In genomic region chr15:57667171-57667924, GRCh38 we compare ENCODE assay signal across 9 cellular contexts. TPM values are rescaled to one million over a fixed set of nuclear protein-coding genes. Genes with fewer than 3 reads are reported as not detected.
DNase-seq lines count a peak whose midpoint lies in the region; ATAC-seq, FAIRE-seq and TF ChIP-seq lines count a peak whose summit lies in the region.
"Had no signal": no experiment of that assay in that cellular context is flagged by ENCODE, and none has a peak within 500 bp of the region (broad histone marks: within the 10 kb centered on the region; RNA-seq: fewer than 3 reads in every experiment).

No MANE protein-coding gene starts in this region.

- peak overlapping the region; percentile 49 for H3K4me2 ChIP-seq in astrocyte (ENCODE audit: low read length)

- H3K9me3 Mint-ChIP-seq in astrocyte (ENCODE audit: unreplicated experiment): no peaks in the 10 kb centered on the region

- no peak for ATAC-seq in GM19463 (IDR thresholded peaks at IDR 0.05; ENCODE audit: unreplicated experiment)

- H3K27me3 Mint-ChIP-seq in astrocyte (ENCODE audit: low read depth, unreplicated experiment): no peaks in the 10 kb centered on the region

- H3K4me1 ChIP-seq in astrocyte (ENCODE audit: insufficient read depth, low read length) (peaks cover 8% of the 10 kb centered on the region), tibial artery (peaks cover 0 to 14% (median 6%) of the 10 kb centered on the region in 4 donors)

- H4K20me1 ChIP-seq in astrocyte (ENCODE audit: insufficient read depth, low read length): no peaks in the 10 kb centered on the region

- H3K79me2 ChIP-seq in astrocyte (ENCODE audit: insufficient read depth, low read length): no peaks in the 10 kb centered on the region

- TF ChIP-seq CTCF in astrocyte (IDR thresholded peaks at IDR 0.05; ENCODE audit: insufficient read depth, low read depth, low read length): peak; percentile 31
- peak; percentile 59 to 63 for TF ChIP-seq CTCF in tibial artery (IDR thresholded peaks at IDR 0.05)

- FAIRE-seq in astrocyte (lab: Jason Lieb, UNC): peak; percentile 85

- H3K27ac ChIP-seq in astrocyte (ENCODE audit: low read depth, low read length) (no peak overlapping the region), tibial artery (no peak overlapping the region)

- H3K9me3 ChIP-seq in astrocyte (ENCODE audit: insufficient read depth, low read depth, low read length): no peaks in the 10 kb centered on the region
- no peaks in the 10 kb centered on the region for H3K9me3 ChIP-seq in tibial artery

- H3K36me3 Mint-ChIP-seq in astrocyte (ENCODE audit: low read depth, unreplicated experiment): no peaks in the 10 kb centered on the region

- no peak overlapping the region for H3K27ac Mint-ChIP-seq in astrocyte (ENCODE audit: unreplicated experiment)
- H3K27ac Mint-ChIP-seq: memory B cell had no signal

- no peaks in the 10 kb centered on the region for H3K27me3 ChIP-seq in astrocyte (ENCODE audit: insufficient read depth, low read length)
- no peaks in the 10 kb centered on the region for H3K27me3 ChIP-seq in tibial artery

- no peaks in the 10 kb centered on the region for H3K36me3 ChIP-seq in astrocyte (ENCODE audit: insufficient read depth, low read length)
- H3K36me3 ChIP-seq in tibial artery: no peaks in the 10 kb centered on the region

- no peak overlapping the region for H3K9ac ChIP-seq in astrocyte (ENCODE audit: low read length)

- intact Hi-C loops in tibial artery (cut with DNase I; ENCODE audit: low total_unique reads): loop anchor here (5.0 to 10.0 kb wide), 3 partner anchors 60 to 397 kb away; partner anchors contain the start of gene ALDH1A2

- H3K4me3 ChIP-seq in astrocyte (ENCODE audit: insufficient read depth, low read depth, low read length) (no peak overlapping the region), tibial artery (peak overlapping the region in 1 of 2 donors; percentile 16)

- DNase-seq in NCI-H2171 treated with DMSO at 0.1 percent for 48 hours (lab: John Stamatoyannopoulos, UW): peak; percentile 3
- DNase-seq in NCI-H2171 (lab: John Stamatoyannopoulos, UW): no peak
- DNase-seq in astrocyte (ENCODE audit: low read depth): peak; percentile 70
- DNase-seq in inferior parietal cortex (ENCODE audit: extremely low spot score): peak; percentile 47
- no peak for DNase-seq in tibial artery
- DNase-seq in cortex of kidney (lab: John Stamatoyannopoulos, UW): no peak
- no peak for DNase-seq in GM19238 (ENCODE audit: insufficient read length, low spot score)

- H3K4me3 Mint-ChIP-seq in astrocyte (ENCODE audit: unreplicated experiment): no peak overlapping the region
- H3K4me3 Mint-ChIP-seq: memory B cell had no signal

- peaks cover 19% of the 10 kb centered on the region for H3K4me1 Mint-ChIP-seq in astrocyte (ENCODE audit: low read depth, unreplicated experiment)
- H3K4me1 Mint-ChIP-seq: memory B cell had no signal

- H2AFZ ChIP-seq in astrocyte (ENCODE audit: low read depth, low read length): no peak overlapping the region

RNA-seq across cellular contexts. Expression of gene POLR2M, which starts 39.2 kb away (rescaled TPM):
- total RNA-seq in astrocyte: 61.4 and 71.5 TPM in 2 replicates

Comparison
In these comparisons a context has a peak if more than half of its experiments do, and no peak if none do; other contexts are left out.
1. DNase-seq: peak in NCI-H2171 treated with DMSO at 0.1 percent for 48 hours (single experiment), astrocyte (single experiment) and inferior parietal cortex (single experiment); none in NCI-H2171 (single experiment), tibial artery (0 of 2), cortex of kidney (single experiment) and GM19238 (single experiment).